Comparison of ENCODE assay signal across 21 cellular contexts in genomic region chr22:46102159-46102558, GRCh38. TPM values are rescaled to one million over a fixed set of nuclear protein-coding genes. Genes with fewer than 3 reads are reported as not detected.
DNase-seq lines count a peak whose midpoint lies in the region; ATAC-seq and TF ChIP-seq lines count a peak whose summit lies in the region.
"Had no signal": no experiment of that assay in that cellular context is flagged by ENCODE, and none has a peak within 500 bp of the region (broad histone marks: within the 10 kb centered on the region; RNA-seq: fewer than 3 reads in every experiment).

No MANE protein-coding gene starts in this region.

- H3K36me3 Mint-ChIP-seq in central memory CD8-positive, alpha-beta T cell (ENCODE audit: insufficient read depth), result peaks cover 3% of the 10 kb centered on the region
- H3K36me3 Mint-ChIP-seq in activated T-helper 1 cell treated with anti-CD3 and anti-CD28 coated beads, Interleukin-12 subunit alpha, Interleukin-12 subunit beta, Interleukin-2, Interleukin-4 antibody, amounts not matched to agents 30 ng/mL and 10 ng/mL and 1 ng/mL, durations not matched to agents 14 hours and 24 hours and 36 hours (ENCODE audit: low read depth), result no peaks in the 10 kb centered on the region
- H3K36me3 Mint-ChIP-seq: activated naive CD8-positive, alpha-beta T cell; natural killer cell; T-cell had no signal

- H2BK5ac ChIP-seq in neuronal stem cell (ENCODE audit: low read length), result no peak overlapping the region

- H4K91ac ChIP-seq in neuronal stem cell (ENCODE audit: low read depth, low read length, poor library complexity), result no peak overlapping the region

- no peaks in the 10 kb centered on the region for H3K27me3 Mint-ChIP-seq in central memory CD8-positive, alpha-beta T cell
- H3K27me3 Mint-ChIP-seq in activated T-helper 1 cell treated with anti-CD3 and anti-CD28 coated beads, Interleukin-12 subunit alpha, Interleukin-12 subunit beta, Interleukin-2, Interleukin-4 antibody, amounts not matched to agents 30 ng/mL and 10 ng/mL and 1 ng/mL, durations not matched to agents 14 hours and 24 hours and 36 hours (ENCODE audit: insufficient read depth), result no peaks in the 10 kb centered on the region
- H3K27me3 Mint-ChIP-seq: activated naive CD8-positive, alpha-beta T cell; CD4-positive, CD25-positive, alpha-beta regulatory T cell; T-cell had no signal

- TF ChIP-seq POLR2A in testis (IDR thresholded peaks at IDR 0.05), result no peak

- no peaks in the 10 kb centered on the region for H3K9me3 Mint-ChIP-seq in central memory CD8-positive, alpha-beta T cell
- no peaks in the 10 kb centered on the region for H3K9me3 Mint-ChIP-seq in activated T-helper 1 cell treated with anti-CD3 and anti-CD28 coated beads, Interleukin-12 subunit alpha, Interleukin-12 subunit beta, Interleukin-2, Interleukin-4 antibody, amounts not matched to agents 30 ng/mL and 10 ng/mL and 1 ng/mL, durations not matched to agents 14 hours and 24 hours and 36 hours
- H3K9me3 Mint-ChIP-seq: CD4-positive, CD25-positive, alpha-beta regulatory T cell; natural killer cell; T-cell had no signal

- H2BK12ac ChIP-seq in neuronal stem cell (ENCODE audit: low read length), result no peak overlapping the region

- H3K4ac ChIP-seq in neuronal stem cell (ENCODE audit: low read length), result no peak overlapping the region

- H3K9me3 ChIP-seq in neuronal stem cell (replicated peaks in 1 of 2; ENCODE audit: control insufficient read depth in 2 of 2, insufficient read depth in 1 of 2, low read depth in 1 of 2, low read length in 2 of 2), result no peaks in the 10 kb centered on the region
- no peaks in the 10 kb centered on the region for H3K9me3 ChIP-seq in testis
- H3K9me3 ChIP-seq: Peyer's patch had no signal

- no peak for ATAC-seq in central memory CD8-positive, alpha-beta T cell (replicated peaks; ENCODE audit: extremely low read depth, poor library complexity, severe bottlenecking)
- ATAC-seq: left lobe of liver, natural killer cell, T-cell had no signal

- H2AK5ac ChIP-seq in neuronal stem cell (ENCODE audit: low read depth, low read length), result no peak overlapping the region

- no peak for TF ChIP-seq CTCF in RWPE1 (conservative IDR thresholded peaks at IDR 0.05; ENCODE audit: low read depth)
- no peak for TF ChIP-seq CTCF in testis (IDR thresholded peaks at IDR 0.05)

- WGBS in neuronal stem cell (ENCODE audit: extremely low coverage in 2 of 2, insufficient read length in 2 of 2, insufficient replicate concordance in 1 of 2), 2 donors, result no CpG with 5 or more reads among the region's 11 CpGs
- 37 to 65% methylated on average over 3 to 7 of the region's 11 CpGs for WGBS in testis, 2 donors

- no peak overlapping the region for H2BK15ac ChIP-seq in neuronal stem cell (ENCODE audit: low read length)

- H3K4me3 ChIP-seq in neuronal stem cell (ENCODE audit: low read length in 2 of 2), result no peak overlapping the region
- no peak overlapping the region for H3K4me3 ChIP-seq in testis
- H3K4me3 ChIP-seq: hepatocyte, Peyer's patch had no signal

- H3K27me3 ChIP-seq in neuronal stem cell (ENCODE audit: control insufficient read depth in 3 of 3, insufficient read depth in 3 of 3, low read depth in 1 of 3, low read length in 3 of 3) (peaks cover 0 to 93% (median 3%) of the 10 kb centered on the region in 3 experiments), testis (no peaks in the 10 kb centered on the region)
- H3K27me3 ChIP-seq: hepatocyte, Peyer's patch had no signal

- peaks cover 0 to 3% of the 10 kb centered on the region in 2 donors for H3K4me1 ChIP-seq in neuronal stem cell (ENCODE audit: control insufficient read depth in 2 of 2, insufficient read depth in 1 of 2, low read depth in 1 of 2, low read length in 2 of 2)
- peaks cover 90% of the 10 kb centered on the region for H3K4me1 ChIP-seq in testis

- intact Hi-C loops in testis (cut with DNase I; ENCODE audit: low total_unique reads), result no loop called here
- intact Hi-C loops in activated T-helper 1 cell treated with anti-CD3 and anti-CD28 coated beads, Interleukin-12 subunit alpha, Interleukin-12 subunit beta, Interleukin-2, Interleukin-4 antibody, amounts not matched to agents 30 ng/mL and 10 ng/mL and 1 ng/mL, durations not matched to agents 14 hours and 24 hours and 36 hours (cut with micrococcal nuclease), result loop anchor here (10.0 kb wide), 1 partner anchor 527 kb away; no protein-coding TSS in a partner anchor

- H3K36me3 ChIP-seq in neuronal stem cell (replicated peaks in 1 of 2; ENCODE audit: control insufficient read depth in 2 of 2, insufficient read depth in 2 of 2, low read length in 2 of 2), result no peaks in the 10 kb centered on the region
- H3K36me3 ChIP-seq in testis (ENCODE audit: low read depth, missing control alignments), result no peaks in the 10 kb centered on the region

- H3K23ac ChIP-seq in neuronal stem cell (ENCODE audit: low read depth, low read length, poor library complexity), result no peak overlapping the region

- H3K4me1 Mint-ChIP-seq in central memory CD8-positive, alpha-beta T cell, result no peaks in the 10 kb centered on the region
- no peaks in the 10 kb centered on the region for H3K4me1 Mint-ChIP-seq in activated T-helper 1 cell treated with anti-CD3 and anti-CD28 coated beads, Interleukin-12 subunit alpha, Interleukin-12 subunit beta, Interleukin-2, Interleukin-4 antibody, amounts not matched to agents 30 ng/mL and 10 ng/mL and 1 ng/mL, durations not matched to agents 14 hours and 24 hours and 36 hours (ENCODE audit: low read depth)
- H3K4me1 Mint-ChIP-seq: CD4-positive, CD25-positive, alpha-beta regulatory T cell; natural killer cell; T-cell had no signal

- peak overlapping the region; percentile 99 for H3K27ac ChIP-seq in RWPE1
- H3K27ac ChIP-seq in neuronal stem cell (replicated peaks; ENCODE audit: low read length), result no peak overlapping the region
- H3K27ac ChIP-seq in testis, result peak overlapping the region; percentile 91 to 95
- H3K27ac ChIP-seq: hepatocyte had no signal

- H4K8ac ChIP-seq in neuronal stem cell (ENCODE audit: low read depth, low read length), result no peak overlapping the region

- H3K14ac ChIP-seq in neuronal stem cell (ENCODE audit: low read length), result no peak overlapping the region

- peaks cover 4% of the 10 kb centered on the region for H3K79me1 ChIP-seq in neuronal stem cell (ENCODE audit: low read depth, low read length)

- peak overlapping the region; percentile 4 for H3K9ac ChIP-seq in neuronal stem cell (ENCODE audit: low read depth, low read length, poor library complexity)

- H3K18ac ChIP-seq in neuronal stem cell (ENCODE audit: low read length), result peak overlapping the region; percentile 32

- no peak for DNase-seq in RWPE1 (ENCODE audit: low spot score)
- DNase-seq in central memory CD8-positive, alpha-beta T cell (ENCODE audit: low spot score in 2 of 2), result no peak
- no peak for DNase-seq in neuronal stem cell (ENCODE audit: low spot score)
- no peak for DNase-seq in testis
- no peak for DNase-seq in activated T-helper 1 cell treated with anti-CD3 and anti-CD28 coated beads, Interleukin-12 subunit alpha, Interleukin-12 subunit beta, Interleukin-2, Interleukin-4 antibody, amounts not matched to agents 30 ng/mL and 10 ng/mL and 1 ng/mL, durations not matched to agents 14 hours and 24 hours and 36 hours (ENCODE audit: low spot score)
- no peak for DNase-seq in activated T-cell treated with anti-CD3 and anti-CD28 coated beads, Interleukin-2, amount 50 U/mL, for 48 hours
- no peak for DNase-seq in NCI-H146 (lab: John Stamatoyannopoulos, UW)
- no peak for DNase-seq in NCI-H1048 (lab: John Stamatoyannopoulos, UW)
- DNase-seq: activated CD4-positive, CD25-positive, alpha-beta regulatory T cell; activated CD8-positive, alpha-beta memory T cell treated with anti-CD3 and anti-CD28 coated beads, Interleukin-2, amount 50 U/mL, for 48 hours; CD4-positive, CD25-positive, alpha-beta regulatory T cell; cerebellar nuclear complex; natural killer cell; NCI-H187 treated with DMSO at 0.1 percent for 48 hours; NCI-H748 treated with DMSO at 0.1 percent for 48 hours; Peyer's patch; stimulated activated CD4-positive, alpha-beta T cell treated with anti-CD3 and anti-CD28 coated beads, Interleukin-4, amount 100 ng/mL, for 1 hour; T-cell had no signal

- H2AFZ ChIP-seq in neuronal stem cell (ENCODE audit: low read length), result no peak overlapping the region
- H2AFZ ChIP-seq: hepatocyte had no signal

- peak overlapping the region; percentile 35 for H3K27ac Mint-ChIP-seq in central memory CD8-positive, alpha-beta T cell (ENCODE audit: low read depth)
- H3K27ac Mint-ChIP-seq in activated T-helper 1 cell treated with anti-CD3 and anti-CD28 coated beads, Interleukin-12 subunit alpha, Interleukin-12 subunit beta, Interleukin-2, Interleukin-4 antibody, amounts not matched to agents 30 ng/mL and 10 ng/mL and 1 ng/mL, durations not matched to agents 14 hours and 24 hours and 36 hours, result no peak overlapping the region
- H3K27ac Mint-ChIP-seq: activated naive CD8-positive, alpha-beta T cell; natural killer cell; T-cell had no signal

- H2BK120ac ChIP-seq in neuronal stem cell (ENCODE audit: low read depth, low read length), result no peak overlapping the region

- CTCF ChIA-PET in RWPE1 (lab: Yijun Ruan, JAX), result no interaction called here

- H3K4me3 Mint-ChIP-seq in central memory CD8-positive, alpha-beta T cell, result no peak overlapping the region
- H3K4me3 Mint-ChIP-seq in activated T-helper 1 cell treated with anti-CD3 and anti-CD28 coated beads, Interleukin-12 subunit alpha, Interleukin-12 subunit beta, Interleukin-2, Interleukin-4 antibody, amounts not matched to agents 30 ng/mL and 10 ng/mL and 1 ng/mL, durations not matched to agents 14 hours and 24 hours and 36 hours, result no peak overlapping the region
- H3K4me3 Mint-ChIP-seq: activated naive CD8-positive, alpha-beta T cell; CD4-positive, CD25-positive, alpha-beta regulatory T cell; natural killer cell; T-cell had no signal

- POLR2A ChIA-PET in RWPE1 (lab: Yijun Ruan, JAX; ENCODE audit: low non-redundant PET), result no interaction called here

- no peak overlapping the region for H3K4me2 ChIP-seq in neuronal stem cell (ENCODE audit: insufficient read depth, low read length, poor library complexity, severe bottlenecking)
- H3K4me2 ChIP-seq: hepatocyte had no signal

RNA-seq across cellular contexts. Expression of gene PPARA, which starts 48.2 kb away (rescaled TPM):
- polyA plus RNA-seq in neuronal stem cell (2013, experiment 1 of 2), result 4.4 TPM
- 4.3 TPM for polyA plus RNA-seq in neuronal stem cell (2013, experiment 2 of 2)
- total RNA-seq in testis, result 10 to 100 TPM; 18.1 to 19.9 TPM
- 4.8 TPM for polyA plus RNA-seq in testis (ENCODE audit: insufficient read depth, low read depth, low replicate concordance)
- total RNA-seq in activated T-helper 1 cell treated with anti-CD3 and anti-CD28 coated beads, Interleukin-12 subunit alpha, Interleukin-12 subunit beta, Interleukin-2, Interleukin-4 antibody, amounts not matched to agents 30 ng/mL and 10 ng/mL and 1 ng/mL, durations not matched to agents 14 hours and 24 hours and 36 hours, result 11.6 and 14.3 TPM in 2 replicates
